8 cellular contexts compared by ENCODE assay signal in genomic region chr3:127970966-127971592, GRCh38. TPM values are rescaled to one million over a fixed set of nuclear protein-coding genes. Genes with fewer than 3 reads are reported as not detected.
DNase-seq lines count a peak whose midpoint lies in the region; ATAC-seq, FAIRE-seq and TF ChIP-seq lines count a peak whose summit lies in the region.

No MANE protein-coding gene starts in this region.

- no peak for TF ChIP-seq POLR2A in HCT116 (IDR thresholded peaks at IDR 0.05; ENCODE audit: borderline replicate concordance, extremely low read depth, insufficient read depth, insufficient read length)

- H3K4me1 ChIP-seq in HCT116 (ENCODE audit: control insufficient read depth in 1 of 2, insufficient read depth in 2 of 2, low read length in 2 of 2), result no peaks in the 10 kb centered on the region
- H3K4me1 ChIP-seq in ascending aorta, result no peaks in the 10 kb centered on the region
- H3K4me1 ChIP-seq in small intestine (ENCODE audit: control insufficient read depth in 2 of 2, insufficient read depth in 1 of 2, low read depth in 1 of 2, low read length in 1 of 2), result no peaks in the 10 kb centered on the region

- H3K4me3 ChIP-seq in HCT116 (replicated peaks in 1 of 2; ENCODE audit: low read depth in 1 of 2, low read length in 2 of 2), result no peak overlapping the region
- no peak overlapping the region for H3K4me3 ChIP-seq in ascending aorta
- H3K4me3 ChIP-seq in small intestine (ENCODE audit: low read depth in 1 of 2, low read length in 2 of 2), result no peak overlapping the region

- TF ChIP-seq CTCF in HCT116 (IDR thresholded peaks at IDR 0.05 in 2 of 3, conservative IDR thresholded peaks at IDR 0.05 in 1 of 3; ENCODE audit: borderline replicate concordance in 1 of 3, insufficient read depth in 1 of 3, low read depth in 2 of 3, low read length in 2 of 3), result peak; percentile 78 to 83 (median 82)
- TF ChIP-seq CTCF in ascending aorta (IDR thresholded peaks at IDR 0.05), result peak; percentile 53 to 70 (median 59)

- no TSS peak for BruUV-seq in HCT116 (replicated peaks; lab: Mats Ljungman, UMichigan)

- no peaks in the 10 kb centered on the region for H3K79me2 ChIP-seq in HCT116 (ENCODE audit: insufficient read depth, low read length)

- FAIRE-seq in small intestine (lab: Jason Lieb, UNC), result no peak

- no peaks in the 10 kb centered on the region for H3K36me3 ChIP-seq in HCT116 (ENCODE audit: control insufficient read depth in 1 of 2, insufficient read depth in 2 of 2, low read length in 2 of 2)
- no peaks in the 10 kb centered on the region for H3K36me3 ChIP-seq in ascending aorta
- no peaks in the 10 kb centered on the region for H3K36me3 ChIP-seq in small intestine (ENCODE audit: control insufficient read depth in 2 of 2, insufficient read depth in 2 of 2, low read length in 2 of 2)

- ATAC-seq in HCT116 (peak; percentile 99), HG02870 (IDR thresholded peaks at IDR 0.05; ENCODE audit: unreplicated experiment) (no peak), HG03565 (IDR thresholded peaks at IDR 0.05; ENCODE audit: unreplicated experiment) (no peak)

- WGBS in small intestine, 3 donors, result 63 to 66% (median 64%) methylated on average over 4 of the region's 4 CpGs

- H3K9me3 ChIP-seq in HCT116 (ENCODE audit: control insufficient read depth in 1 of 2, insufficient read depth in 1 of 2, low read depth in 1 of 2, low read length in 2 of 2), result no peaks in the 10 kb centered on the region
- no peaks in the 10 kb centered on the region for H3K9me3 ChIP-seq in ascending aorta
- no peaks in the 10 kb centered on the region for H3K9me3 ChIP-seq in small intestine (ENCODE audit: control insufficient read depth, low read depth)

- CTCF ChIA-PET in HCT116 (lab: Charles Lee), result interaction anchor here (1.0 to 1.4 kb wide), 4 partner anchors 9 to 396 kb away, joined by 3 to 4 read pairs (median 3); no protein-coding TSS in a partner anchor

- DNase-seq in DMS114 treated with DMSO at 0.1 percent for 48 hours (lab: John Stamatoyannopoulos, UW; ENCODE audit: unreplicated experiment) (peak; percentile 51), HCT116 (ENCODE audit: low read depth, low spot score) (peak; percentile 54), NCI-H2227 treated with DMSO at 0.1 percent for 48 hours (lab: John Stamatoyannopoulos, UW) (peak; percentile 30), ascending aorta (ENCODE audit: low spot score in 2 of 2) (no peak), hepatic stellate cell (ENCODE audit: low spot score) (peak; percentile 34), small intestine (peak; percentile 56)

- no peak overlapping the region for H2AFZ ChIP-seq in HCT116 (ENCODE audit: low read depth, low read length, poor library complexity, severe bottlenecking)

- H3K27me3 ChIP-seq in HCT116 (ENCODE audit: insufficient read depth, low read length) (no peaks in the 10 kb centered on the region), ascending aorta (no peaks in the 10 kb centered on the region), small intestine (ENCODE audit: control insufficient read depth in 2 of 2, insufficient read depth in 2 of 2, low read length in 2 of 2) (no peaks in the 10 kb centered on the region)

- intact Hi-C loops in HCT116 (cut with micrococcal nuclease) (loop anchor here (1.0 to 5.0 kb wide), 3 partner anchors 280 to 394 kb away; no protein-coding TSS in a partner anchor), ascending aorta (cut with DNase I) (loop anchor here (1.0 to 5.0 kb wide), 2 partner anchors 319 to 394 kb away; no protein-coding TSS in a partner anchor)

- no peaks in the 10 kb centered on the region for H4K20me1 ChIP-seq in HCT116 (ENCODE audit: insufficient read depth)

- H3K9ac ChIP-seq in HCT116 (ENCODE audit: low read length), result no peak overlapping the region

- peak; percentile 89 for TF ChIP-seq RAD21 in HCT116 (IDR thresholded peaks at IDR 0.05; ENCODE audit: low read depth)

- no peak overlapping the region for H3K4me2 ChIP-seq in HCT116 (ENCODE audit: low read length)

- H3K27ac ChIP-seq in HCT116 (ENCODE audit: low read depth, low read length) (no peak overlapping the region), ascending aorta (no peak overlapping the region), small intestine (ENCODE audit: low read depth in 1 of 2, low read length in 1 of 2) (no peak overlapping the region)

- no peaks in the 10 kb centered on the region for H3K9me2 ChIP-seq in HCT116 (ENCODE audit: insufficient read depth)

- POLR2A ChIA-PET in HCT116 (lab: Charles Lee), result no interaction called here

- RAD21 ChIA-PET in HCT116 (lab: Charles Lee; ENCODE audit: low non-redundant PET in 1 of 2, low total read pairs in 2 of 2, uncharacterized antibody in 2 of 2, unreplicated experiment in 2 of 2), result no interaction called here

TF ChIP-seq in HCT116, 20 proteins besides CTCF, POLR2A, EP300 and RAD21:
- no peak for TF ChIP-seq ZFX (IDR thresholded peaks at IDR 0.05)
- TF ChIP-seq ZNF274 (IDR thresholded peaks at IDR 0.05; ENCODE audit: low read depth, low read length), result no peak
- TF ChIP-seq SP1 (IDR thresholded peaks at IDR 0.05; ENCODE audit: low read depth), result no peak
- no peak for TF ChIP-seq REST (IDR thresholded peaks at IDR 0.05; ENCODE audit: low read depth)
- no peak for TF ChIP-seq EGR1 (IDR thresholded peaks at IDR 0.05; ENCODE audit: low read depth)
- TF ChIP-seq YY1 (IDR thresholded peaks at IDR 0.05; ENCODE audit: extremely low read depth, insufficient replicate concordance, low read depth, low read length), result no peak
- TF ChIP-seq SRF (IDR thresholded peaks at IDR 0.05; ENCODE audit: low read depth), result no peak
- TF ChIP-seq SIN3A (IDR thresholded peaks at IDR 0.05; ENCODE audit: low read depth), result no peak
TF ChIP-seq in HCT116: peak in this region for 0.

RNA-seq across cellular contexts. Expression of gene KBTBD12, which starts 56.0 kb away (rescaled TPM):
- total RNA-seq in HCT116 (2021; ENCODE audit: unreplicated experiment), result not detected
- not detected in 2 replicates for polyA plus RNA-seq in HCT116 (2012)
- total RNA-seq in ascending aorta, result 3.5 TPM
- polyA plus RNA-seq in small intestine, result 1 to 10 TPM in 2 of 3 donors, under 1 TPM in 1; 0.30 to 3.6 (median 1.6) TPM

Comparison
In these comparisons a context has a peak if more than half of its experiments do, and no peak if none do; other contexts are left out.
1. DNase-seq: peak in DMS114 treated with DMSO at 0.1 percent for 48 hours (single experiment), HCT116 (single experiment), NCI-H2227 treated with DMSO at 0.1 percent for 48 hours (single experiment), hepatic stellate cell (single experiment) and small intestine (single experiment); none in ascending aorta (0 of 2).